14 cellular contexts compared by ENCODE assay signal in the genomic region with DNA sequence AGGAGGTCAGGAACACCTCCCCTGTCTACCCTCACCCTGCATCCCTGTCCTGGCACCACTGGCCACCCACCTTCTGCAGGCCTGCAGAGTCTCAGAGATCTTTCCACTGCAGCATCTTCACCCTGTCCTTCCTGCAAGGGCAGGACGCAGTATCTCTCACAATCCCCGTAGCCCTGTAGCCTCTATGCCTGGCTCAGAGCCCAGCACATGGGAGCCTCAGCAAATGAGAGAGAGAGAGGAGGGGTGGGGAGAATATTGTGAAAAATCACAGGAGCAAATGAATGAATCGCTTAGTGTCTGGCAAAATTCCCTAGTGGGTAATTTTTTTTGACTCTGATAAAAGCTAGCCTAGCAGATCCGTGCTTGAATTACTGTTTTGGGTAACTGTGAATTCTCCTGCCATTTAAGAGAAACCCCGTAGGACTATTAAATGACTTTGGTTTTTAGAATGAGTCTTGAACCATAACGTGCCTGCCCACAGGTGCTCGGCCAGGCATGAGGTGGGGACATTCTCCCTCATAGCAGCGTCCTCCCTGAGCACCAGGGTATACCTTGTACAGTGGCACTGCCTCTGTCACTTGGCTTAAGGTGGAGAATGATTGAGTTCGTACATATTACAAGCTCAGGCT.
DNase-seq lines count a peak whose midpoint lies in the region; ATAC-seq, FAIRE-seq and TF ChIP-seq lines count a peak whose summit lies in the region.
"Had no signal": no experiment of that assay in that cellular context is flagged by ENCODE, and none has a peak within 500 bp of the region (broad histone marks: within the 10 kb centered on the region; RNA-seq: fewer than 3 reads in every experiment).

No MANE protein-coding gene starts in this region.

- no peak for ATAC-seq in K562
- ATAC-seq in CD4-positive, alpha-beta T cell (ENCODE audit: poor library complexity) = no peak

- H3K9me1 ChIP-seq in K562 (ENCODE audit: control insufficient read depth, insufficient read depth, low read length) = no peaks in the 10 kb centered on the region

- intact Hi-C loops in K562 (cut with micrococcal nuclease) = no loop called here
- intact Hi-C loops in CD4-positive, alpha-beta T cell (cut with DNase I, micrococcal nuclease) = no loop called here
- intact Hi-C loops in PC-9 (cut with micrococcal nuclease; ENCODE audit: unreplicated experiment) = no loop called here

- H3K27me3 ChIP-seq in K562 (ENCODE audit: control insufficient read depth in 2 of 2, insufficient read depth in 2 of 2, low read length in 2 of 2) = no peaks in the 10 kb centered on the region
- H3K27me3 ChIP-seq in hepatocyte = no peaks in the 10 kb centered on the region
- no peaks in the 10 kb centered on the region for H3K27me3 ChIP-seq in CD4-positive, alpha-beta T cell (ENCODE audit: control insufficient read depth, insufficient read depth, low read length)
- H3K27me3 ChIP-seq in PC-9 (ENCODE audit: insufficient read depth, low read depth) = no peaks in the 10 kb centered on the region

- no peaks in the 10 kb centered on the region for H3K9me3 Mint-ChIP-seq in CD4-positive, alpha-beta T cell
- H3K9me3 Mint-ChIP-seq: activated B cell treated with CpG ODN at 0.5 μM for 24 hours had no signal

- H3K27ac ChIP-seq in K562 (ENCODE audit: extremely low read depth, low read depth, low read length) = no peak overlapping the region
- H3K27ac ChIP-seq in hepatocyte = no peak overlapping the region
- H3K27ac ChIP-seq in CD4-positive, alpha-beta T cell (ENCODE audit: low read depth, low read length) = no peak overlapping the region
- no peak overlapping the region for H3K27ac ChIP-seq in PC-9
- H3K27ac ChIP-seq: RWPE1 had no signal

- no peak overlapping the region for H3K27ac Mint-ChIP-seq in CD4-positive, alpha-beta T cell
- H3K27ac Mint-ChIP-seq: activated B cell treated with CpG ODN at 0.5 μM for 24 hours had no signal

- peaks cover 25 to 66% of the 10 kb centered on the region in 2 experiments for H3K4me1 ChIP-seq in K562 (replicated peaks in 1 of 2; ENCODE audit: control insufficient read depth in 2 of 2, insufficient read depth in 2 of 2, low read length in 2 of 2)
- peaks cover 30% of the 10 kb centered on the region for H3K4me1 ChIP-seq in hepatocyte (ENCODE audit: insufficient read depth)
- H3K4me1 ChIP-seq in PC-9 (replicated peaks; ENCODE audit: insufficient read depth) = peaks cover 14% of the 10 kb centered on the region

- BruUV-seq in K562 (replicated peaks; lab: Mats Ljungman, UMichigan) (no TSS peak), PC-9 (replicated peaks; lab: Mats Ljungman, UMichigan) (no TSS peak)

- H3K79me2 ChIP-seq in K562 (ENCODE audit: control insufficient read depth, insufficient read depth, low read length) (peaks cover 6% of the 10 kb centered on the region), hepatocyte (no peaks in the 10 kb centered on the region), PC-9 (ENCODE audit: low read depth) (no peaks in the 10 kb centered on the region)

- H3K36me3 Mint-ChIP-seq in CD4-positive, alpha-beta T cell (ENCODE audit: low read depth) = no peaks in the 10 kb centered on the region

- no peak for FAIRE-seq in K562 (lab: Jason Lieb, UNC)
- FAIRE-seq: endometrium, keratinocyte had no signal

- DNase-seq in DMS79 treated with DMSO at 0.1 percent for 48 hours (lab: John Stamatoyannopoulos, UW) (peak; percentile 15), DMS79 (lab: John Stamatoyannopoulos, UW) (no peak), K562 (ENCODE audit: extremely low read depth in 1 of 4, low spot score in 3 of 4) (no peak), hepatocyte (ENCODE audit: low spot score) (peak; percentile 52), superior temporal gyrus (ENCODE audit: extremely low spot score) (peak; percentile 84), HEK293T (ENCODE audit: extremely low spot score) (no peak), PC-9 (no peak)
- no peak for DNase-seq in CD4-positive, alpha-beta T cell
- DNase-seq: 8988T; activated B cell treated with CpG ODN at 0.5 μM for 24 hours; activated naive CD4-positive, alpha-beta T cell treated with anti-CD3 and anti-CD28 coated beads, Interleukin-2, amount 50 U/mL, for 16 hours had no signal

- no peak overlapping the region for H3K4me3 Mint-ChIP-seq in CD4-positive, alpha-beta T cell
- H3K4me3 Mint-ChIP-seq: activated B cell treated with CpG ODN at 0.5 μM for 24 hours had no signal

- H4K20me1 ChIP-seq in K562 (replicated peaks; ENCODE audit: control insufficient read depth, insufficient read depth, low read length) = no peaks in the 10 kb centered on the region
- no peaks in the 10 kb centered on the region for H4K20me1 ChIP-seq in hepatocyte (ENCODE audit: insufficient read depth, poor library complexity, severe bottlenecking)
- no peaks in the 10 kb centered on the region for H4K20me1 ChIP-seq in PC-9 (ENCODE audit: insufficient read depth)

- no peak for TF ChIP-seq CTCF in K562 (IDR thresholded peaks at IDR 0.05 in 2 of 3, conservative IDR thresholded peaks at IDR 0.05 in 1 of 3; ENCODE audit: insufficient read depth in 2 of 3, low read depth in 1 of 3, low read length in 3 of 3)
- TF ChIP-seq CTCF in hepatocyte (IDR thresholded peaks at IDR 0.05; ENCODE audit: poor library complexity) = no peak
- TF ChIP-seq CTCF in CD4-positive, alpha-beta T cell (IDR thresholded peaks at IDR 0.05) = no peak
- TF ChIP-seq CTCF in PC-9 (conservative IDR thresholded peaks at IDR 0.05) = no peak

- no peaks in the 10 kb centered on the region for H3K36me3 ChIP-seq in K562 (ENCODE audit: control insufficient read depth, insufficient read depth, low read length)
- H3K36me3 ChIP-seq in hepatocyte (replicated peaks; ENCODE audit: insufficient read depth, low read depth) = no peaks in the 10 kb centered on the region
- H3K36me3 ChIP-seq in PC-9 (ENCODE audit: low read depth) = no peaks in the 10 kb centered on the region

- H3K4me3 ChIP-seq in K562 = no peak overlapping the region
- no peak overlapping the region for H3K4me3 ChIP-seq in hepatocyte
- no peak overlapping the region for H3K4me3 ChIP-seq in PC-9

- no peak overlapping the region for H3K4me2 ChIP-seq in K562 (ENCODE audit: insufficient read depth, low read length)
- no peak overlapping the region for H3K4me2 ChIP-seq in hepatocyte
- H3K4me2 ChIP-seq in PC-9 = no peak overlapping the region

- 31% methylated on average over 8 of the region's 9 CpGs for WGBS in K562 (ENCODE audit: insufficient coverage, low coverage, missing lambda C conversion rate)
- WGBS in hepatocyte (ENCODE audit: low lambda C conversion rate, missing lambda C conversion rate) = 72% methylated on average over 9 of the region's 9 CpGs

- H3K9me2 ChIP-seq in hepatocyte (replicated peaks; ENCODE audit: insufficient read depth) (no peaks in the 10 kb centered on the region), PC-9 (ENCODE audit: insufficient read depth) (no peaks in the 10 kb centered on the region)

- POLR2A ChIA-PET in K562 (lab: Yijun Ruan, JAX) (interaction anchor here (0.6 kb wide), 2 partner anchors 13 to 40 kb away, joined by 3 read pairs; no protein-coding TSS in a partner anchor), HEK293T (lab: Yijun Ruan, JAX) (no interaction called here), PC-9 (lab: Charles Lee; ENCODE audit: unreplicated experiment) (no interaction called here)
- POLR2A ChIA-PET in CD4-positive, alpha-beta T cell (lab: Charles Lee) = no interaction called here

- no peaks in the 10 kb centered on the region for H3K27me3 Mint-ChIP-seq in CD4-positive, alpha-beta T cell
- H3K27me3 Mint-ChIP-seq: activated B cell treated with CpG ODN at 0.5 μM for 24 hours had no signal

- H3F3A ChIP-seq in PC-9 (ENCODE audit: insufficient read depth, low read depth) = peaks cover 11% of the 10 kb centered on the region; the same call in 1 of the 2 replicates

- H3K9ac ChIP-seq in K562 (ENCODE audit: insufficient read depth in 1 of 2, low read depth in 2 of 2, low read length in 2 of 2) = no peak overlapping the region

- H3K9me3 ChIP-seq in K562 (replicated peaks; ENCODE audit: control insufficient read depth, insufficient read depth, low read depth, low read length) (no peaks in the 10 kb centered on the region), hepatocyte (ENCODE audit: low read depth) (no peaks in the 10 kb centered on the region), PC-9 (ENCODE audit: insufficient read depth, low read depth) (no peaks in the 10 kb centered on the region)
- no peaks in the 10 kb centered on the region for H3K9me3 ChIP-seq in CD4-positive, alpha-beta T cell (ENCODE audit: control insufficient read depth, low read length)

- TF ChIP-seq POLR2A in K562 (conservative IDR thresholded peaks at IDR 0.05) = no peak

- TF ChIP-seq RAD21 in K562 (CRISPR knock-in tag; conservative IDR thresholded peaks at IDR 0.05 in 1 of 2, IDR thresholded peaks at IDR 0.05 in 1 of 2) = no peak

- H3K4me1 Mint-ChIP-seq in CD4-positive, alpha-beta T cell (ENCODE audit: low read depth) = no peaks in the 10 kb centered on the region
- H3K4me1 Mint-ChIP-seq: activated B cell treated with CpG ODN at 0.5 μM for 24 hours had no signal

- no peak for TF ChIP-seq EP300 in K562 (IDR thresholded peaks at IDR 0.05; ENCODE audit: low read length)

- CTCF ChIA-PET in K562 (lab: Yijun Ruan, JAX; ENCODE audit: low intra/inter-chr PET ratio) (no interaction called here), HEK293T (lab: Yijun Ruan, JAX) (interaction anchor here (0.7 kb wide), 1 partner anchor 48 kb away, joined by 3 read pairs; no protein-coding TSS in a partner anchor), PC-9 (lab: Charles Lee) (interaction anchor here (0.6 kb wide), 1 partner anchor 22 kb away, joined by 4 read pairs; no protein-coding TSS in a partner anchor)
- CTCF ChIA-PET in CD4-positive, alpha-beta T cell (lab: Charles Lee) = no interaction called here

- H2AFZ ChIP-seq in K562 (ENCODE audit: low read depth, low read length) (no peak overlapping the region), hepatocyte (no peak overlapping the region), PC-9 (no peak overlapping the region)

- in situ Hi-C loops in K562 (cut with MboI) = no loop called here

TF ChIP-seq in K562, 482 proteins besides CTCF, POLR2A, EP300 and RAD21:
- TF ChIP-seq TARDBP (IDR thresholded peaks at IDR 0.05) = no peak
- TF ChIP-seq NFIC (IDR thresholded peaks at IDR 0.05) = peak; percentile 26; the same call in 1 of the 2 replicates

TF ChIP-seq in HEK293T, 16 proteins besides CTCF, POLR2A, EP300 and RAD21 (continues in another document):
- TF ChIP-seq ARNT (IDR thresholded peaks at IDR 0.05) (no peak), LEF1 (IDR thresholded peaks at IDR 0.05; ENCODE audit: borderline replicate concordance) (no peak), SUZ12 (IDR thresholded peaks at IDR 0.05) (no peak), SP1 (IDR thresholded peaks at IDR 0.05) (no peak), FOXK2 (IDR thresholded peaks at IDR 0.05) (no peak), BHLHE40 (IDR thresholded peaks at IDR 0.05; ENCODE audit: borderline replicate concordance) (no peak), FOXA1 (IDR thresholded peaks at IDR 0.05) (no peak), CTBP1 (IDR thresholded peaks at IDR 0.05; ENCODE audit: borderline replicate concordance) (no peak), FOXM1 (IDR thresholded peaks at IDR 0.05; ENCODE audit: borderline replicate concordance) (no peak)

Comparison
In these comparisons a context has a peak if more than half of its experiments do, and no peak if none do; other contexts are left out.
1. DNase-seq: peak in DMS79 treated with DMSO at 0.1 percent for 48 hours (single experiment), hepatocyte (single experiment) and superior temporal gyrus (single experiment); none in DMS79 (single experiment), K562 (0 of 4), CD4-positive, alpha-beta T cell (0 of 10), HEK293T (single experiment) and PC-9 (0 of 2).
2. CTCF ChIA-PET loops: an anchor here in HEK293T (0.7 kb wide) and PC-9 (0.6 kb wide); none called in K562 and CD4-positive, alpha-beta T cell.